ENCODE assay signal across 14 cellular contexts in genomic region chr2:240800241-240800640, GRCh38. TPM values are rescaled to one million over a fixed set of nuclear protein-coding genes. Genes with fewer than 3 reads are reported as not detected.
A peak's percentile ranks its signal among the peaks of the same experiment; 100 is the strongest.
DNase-seq lines count a peak whose midpoint lies in the region; FAIRE-seq and TF ChIP-seq lines count a peak whose summit lies in the region.
"Had no signal": no experiment of that assay in that cellular context is flagged by ENCODE, and none has a peak within 500 bp of the region (broad histone marks: within the 10 kb centered on the region; RNA-seq: fewer than 3 reads in every experiment).

No MANE protein-coding gene starts in this region.

- no peak overlapping the region for H3K4me3 Mint-ChIP-seq in neural progenitor cell

- no peaks in the 10 kb centered on the region for H3K27me3 ChIP-seq in neural progenitor cell
- no peaks in the 10 kb centered on the region for H3K27me3 ChIP-seq in prostate gland (replicated peaks; ENCODE audit: insufficient read depth)

- H3K27me3 Mint-ChIP-seq in neural progenitor cell (ENCODE audit: insufficient read depth, low read depth) = peaks cover 2% of the 10 kb centered on the region

- H3K4me2 ChIP-seq in neural progenitor cell = peak overlapping the region; percentile 8

- peak; percentile 2 for DNase-seq in 8988T
- DNase-seq in RPMI7951 (ENCODE audit: low read depth) = peak; percentile 31
- peak; percentile 72 for DNase-seq in globus pallidus (ENCODE audit: low spot score)
- DNase-seq in neural progenitor cell (ENCODE audit: low spot score) = peak; percentile 47
- DNase-seq in prostate gland (ENCODE audit: low spot score) = no peak
- no peak for DNase-seq in HK-2 (ENCODE audit: unreplicated experiment)
- DNase-seq in H54 (ENCODE audit: insufficient read length, low spot score) = no peak
- DNase-seq in OCI-M1 (lab: John Stamatoyannopoulos, UW) = no peak
- DNase-seq: DND-41; NCI-H1092 treated with DMSO at 0.1 percent for 48 hours; stimulated activated CD4-positive, alpha-beta T cell treated with anti-CD3 and anti-CD28 coated beads, Interleukin-15, amount 100 ng/mL, for 24 hours; stimulated activated CD8-positive, alpha-beta memory T cell treated with anti-CD3 and anti-CD28 coated beads, Interleukin-4, amount 100 ng/mL, for 48 hours had no signal

- H3K4me1 Mint-ChIP-seq in neural progenitor cell = peaks cover 9% of the 10 kb centered on the region

- TF ChIP-seq CTCF in neural progenitor cell (IDR thresholded peaks at IDR 0.05) (no peak), prostate gland (IDR thresholded peaks at IDR 0.05) (no peak)

- H3K36me3 ChIP-seq in neural progenitor cell (peaks cover 9% of the 10 kb centered on the region), prostate gland (no peaks in the 10 kb centered on the region)
- H3K36me3 ChIP-seq: SJSA1 had no signal

- intact Hi-C loops in prostate gland (cut with DNase I) = no loop called here

- no peak for TF ChIP-seq POLR2A in prostate gland (IDR thresholded peaks at IDR 0.05)
- no peak for TF ChIP-seq POLR2A in H54 (IDR thresholded peaks at IDR 0.05; ENCODE audit: low read depth, low read length)

- peaks cover 9% of the 10 kb centered on the region for H4K20me1 ChIP-seq in neural progenitor cell (ENCODE audit: low read depth)

- H3K27ac ChIP-seq in neural progenitor cell (no peak overlapping the region), prostate gland (no peak overlapping the region)
- H3K27ac ChIP-seq: SJSA1 had no signal

- no peaks in the 10 kb centered on the region for H3F3A ChIP-seq in neural progenitor cell (ENCODE audit: low read depth)

- H3K36me3 Mint-ChIP-seq in neural progenitor cell = peaks cover 6% of the 10 kb centered on the region

- H3K4me3 ChIP-seq in neural progenitor cell (no peak overlapping the region), prostate gland (no peak overlapping the region)
- H3K4me3 ChIP-seq: SJSA1 had no signal

- H2AFZ ChIP-seq in neural progenitor cell (replicated peaks) = no peak overlapping the region

- no peak overlapping the region for H3K9ac ChIP-seq in neural progenitor cell

- H3K4me1 ChIP-seq in neural progenitor cell (peaks cover 6% of the 10 kb centered on the region), prostate gland (replicated peaks) (peaks cover 3% of the 10 kb centered on the region)
- H3K4me1 ChIP-seq: SJSA1 had no signal

- H3K9me3 Mint-ChIP-seq in neural progenitor cell = peaks cover 5% of the 10 kb centered on the region

- peaks cover 62% of the 10 kb centered on the region for H3K79me2 ChIP-seq in neural progenitor cell (ENCODE audit: low read depth)

- H3K9me3 ChIP-seq in neural progenitor cell (ENCODE audit: low read depth) (no peaks in the 10 kb centered on the region), prostate gland (no peaks in the 10 kb centered on the region)
- H3K9me3 ChIP-seq: SJSA1 had no signal

- no peak overlapping the region for H3K27ac Mint-ChIP-seq in neural progenitor cell

- FAIRE-seq in H54 (lab: Jason Lieb, UNC) = no peak

- WGBS in prostate gland = 19% methylated on average over 14 of the region's 14 CpGs

RNA-seq across cellular contexts. Expression of gene KIF1A, which starts 19.8 kb away (rescaled TPM):
- total RNA-seq in RPMI7951 (2014; rRNA removed; shearing (Covaris generic)) = 0.36 TPM in 1 of 2 replicates, not detected in the other
- total RNA-seq in neural progenitor cell (ENCODE audit: low replicate concordance) = 29.9 and 41.1 TPM in 2 replicates
- 10 to 100 TPM; 18.9 to 55.8 TPM for total RNA-seq in prostate gland
- total RNA-seq: HT-29, SJSA1 had no signal

Comparison
In these comparisons a context has a peak if more than half of its experiments do, and no peak if none do; other contexts are left out.
1. DNase-seq: peak in 8988T (single experiment), RPMI7951 (single experiment), globus pallidus (single experiment) and neural progenitor cell (single experiment); none in prostate gland (single experiment), HK-2 (single experiment), H54 (single experiment) and OCI-M1 (single experiment).
2. RNA of gene KIF1A, which starts 19.8 kb away (total RNA-seq): 18.9 to 55.8 TPM in prostate gland and 29.9 to 41.1 TPM in neural progenitor cell; 0.36 TPM in RPMI7951; every median in the first group is over 10 times any median in the second.